In genomic region chr11:69936750-69937149, GRCh38 we compare ENCODE assay signal across 18 cellular contexts.
DNase-seq lines count a peak whose midpoint lies in the region.
"Had no signal": no experiment of that assay in that cellular context is flagged by ENCODE, and none has a peak within 500 bp of the region (broad histone marks: within the 10 kb centered on the region; RNA-seq: fewer than 3 reads in every experiment).

No MANE protein-coding gene starts in this region.

- peak; percentile 22 to 42 for DNase-seq in NOMO-1 (lab: John Stamatoyannopoulos, UW; ENCODE audit: unreplicated experiment in 2 of 2)
- no peak for DNase-seq in NOMO-1 treated with dmso at 0.1 percent for 144 hours (lab: John Stamatoyannopoulos, UW; ENCODE audit: unreplicated experiment)
- DNase-seq in AML-193 (lab: John Stamatoyannopoulos, UW), result peak; percentile 15 to 25
- DNase-seq in NOMO-1 treated with DMSO at 0.1 percent for 48 hours (lab: John Stamatoyannopoulos, UW; ENCODE audit: unreplicated experiment), result peak; percentile 47
- no peak for DNase-seq in activated CD8-positive, alpha-beta memory T cell treated with anti-CD3 and anti-CD28 coated beads for 24 hours
- no peak for DNase-seq in SW480 (ENCODE audit: low spot score)
- DNase-seq in COLO668 (lab: John Stamatoyannopoulos, UW; ENCODE audit: unreplicated experiment), result no peak
- DNase-seq: 8988T; BE2C; C1 segment of cervical spinal cord; Caco-2; CD4-positive, CD25-positive, alpha-beta regulatory T cell; CD8-positive, alpha-beta memory T cell; DMS79; GDM1; HCEC 1CT; HFFc6; IMR-90 had no signal

Comparison
In these comparisons a context has a peak if more than half of its experiments do, and no peak if none do; other contexts are left out.
1. DNase-seq: peak in NOMO-1 (2 of 2), AML-193 (2 of 2) and NOMO-1 treated with DMSO at 0.1 percent for 48 hours (single experiment); none in NOMO-1 treated with dmso at 0.1 percent for 144 hours (single experiment), activated CD8-positive, alpha-beta memory T cell treated with anti-CD3 and anti-CD28 coated beads for 24 hours (single experiment), SW480 (single experiment) and COLO668 (single experiment).